2 cellular contexts compared by ENCODE assay signal in genomic region chr7:122736183-122736582, GRCh38.
A peak's percentile ranks its signal among the peaks of the same experiment; 100 is the strongest.
TF ChIP-seq lines count a peak whose summit lies in the region.

No MANE protein-coding gene starts in this region.

TF ChIP-seq in GM23338, 12 proteins besides CTCF, POLR2A, EP300 and RAD21 (continued from another document):
- TF ChIP-seq ZNF462 (CRISPR knock-in tag; IDR thresholded peaks at IDR 0.05) (peak; percentile 37; the same call in 1 of the 2 replicates), JUNB (IDR thresholded peaks at IDR 0.05; ENCODE audit: unreplicated experiment) (no peak), CREB1 (CRISPR knock-in tag; IDR thresholded peaks at IDR 0.05; ENCODE audit: low read depth) (no peak), NANOG (IDR thresholded peaks at IDR 0.05; ENCODE audit: borderline replicate concordance) (peak; percentile 88; the same call in 1 of the 2 replicates), ETS1 (IDR thresholded peaks at IDR 0.05) (no peak), ZNF114 (CRISPR knock-in tag; IDR thresholded peaks at IDR 0.05) (no peak)

TF ChIP-seq in WTC11, 78 proteins besides CTCF, POLR2A, EP300 and RAD21 (continued from another document):
- no peak for TF ChIP-seq ZNF425 (CRISPR knock-in tag; conservative IDR thresholded peaks at IDR 0.05)
- TF ChIP-seq FOXJ3 (CRISPR knock-in tag; IDR thresholded peaks at IDR 0.05; ENCODE audit: borderline replicate concordance): no peak
- no peak for TF ChIP-seq ETV6 (CRISPR knock-in tag; IDR thresholded peaks at IDR 0.05)
- no peak for TF ChIP-seq GRHL2 (CRISPR knock-in tag; IDR thresholded peaks at IDR 0.05; ENCODE audit: insufficient replicate concordance, severe bottlenecking)
- no peak for TF ChIP-seq ATF2 (CRISPR knock-in tag; IDR thresholded peaks at IDR 0.05; ENCODE audit: borderline replicate concordance, low read depth)
- TF ChIP-seq ZNF416 (CRISPR knock-in tag; IDR thresholded peaks at IDR 0.05): no peak
- TF ChIP-seq TEAD4 (CRISPR knock-in tag; IDR thresholded peaks at IDR 0.05): no peak
- no peak for TF ChIP-seq ZNF396 (CRISPR knock-in tag; IDR thresholded peaks at IDR 0.05; ENCODE audit: borderline replicate concordance)
- TF ChIP-seq HMGA2 (CRISPR knock-in tag; IDR thresholded peaks at IDR 0.05): no peak
- TF ChIP-seq CREM (CRISPR knock-in tag; IDR thresholded peaks at IDR 0.05): no peak
- no peak for TF ChIP-seq CBFB (CRISPR knock-in tag; IDR thresholded peaks at IDR 0.05; ENCODE audit: low read depth)
- TF ChIP-seq ZNF263 (CRISPR knock-in tag; IDR thresholded peaks at IDR 0.05; ENCODE audit: low read depth): no peak
